Comparison of ENCODE assay signal across 22 cellular contexts in genomic region chr7:27435461-27435860, GRCh38.
DNase-seq lines count a peak whose midpoint lies in the region; ATAC-seq and TF ChIP-seq lines count a peak whose summit lies in the region.
"Had no signal": no experiment of that assay in that cellular context is flagged by ENCODE, and none has a peak within 500 bp of the region (broad histone marks: within the 10 kb centered on the region; RNA-seq: fewer than 3 reads in every experiment).

No MANE protein-coding gene starts in this region.

- H3K36me3 ChIP-seq in MG63 (no peaks in the 10 kb centered on the region), skeletal muscle satellite cell (ENCODE audit: insufficient read depth, low read length) (no peaks in the 10 kb centered on the region)
- H3K36me3 ChIP-seq: heart left ventricle, right atrium auricular region, thyroid gland had no signal

- H3K36me3 Mint-ChIP-seq in osteocyte (ENCODE audit: unreplicated experiment), result no peaks in the 10 kb centered on the region
- H3K36me3 Mint-ChIP-seq: CD4-positive, CD25-positive, alpha-beta regulatory T cell had no signal

- peaks cover 10% of the 10 kb centered on the region for H3K4me1 ChIP-seq in skeletal muscle satellite cell (ENCODE audit: control insufficient read depth, insufficient read depth, low read length)
- H3K4me1 ChIP-seq: heart left ventricle, right atrium auricular region, thyroid gland had no signal

- no peak overlapping the region for H3K4me3 Mint-ChIP-seq in osteocyte (ENCODE audit: unreplicated experiment)
- H3K4me3 Mint-ChIP-seq: CD4-positive, CD25-positive, alpha-beta regulatory T cell; T-helper 2 cell treated with Interferon-gamma antibody and Interleukin-4, amounts not matched to agents 5 μg/mL and 100 μg/mL, for 36 hours had no signal

- peak overlapping the region; percentile 12 for H3K4me2 ChIP-seq in skeletal muscle satellite cell (ENCODE audit: low read length)

- H3K27me3 ChIP-seq in MG63 (no peaks in the 10 kb centered on the region), skeletal muscle satellite cell (ENCODE audit: control insufficient read depth, insufficient read depth, low read length) (no peaks in the 10 kb centered on the region)
- H3K27me3 ChIP-seq: right atrium auricular region, thyroid gland had no signal

- H3K4me3 ChIP-seq in MG63 (no peak overlapping the region), fibroblast of mammary gland (ENCODE audit: control insufficient read depth, low read depth, low read length) (no peak overlapping the region), skeletal muscle satellite cell (ENCODE audit: low read length) (no peak overlapping the region)
- H3K4me3 ChIP-seq: coronary artery, GM12878, heart left ventricle, right atrium auricular region, thyroid gland had no signal

- no peak for ATAC-seq in HG03196 (IDR thresholded peaks at IDR 0.05; ENCODE audit: unreplicated experiment)
- ATAC-seq: GM12878, heart left ventricle had no signal

- DNase-seq in GM04503 (ENCODE audit: low read depth), result peak; percentile 27
- peak; percentile 73 for DNase-seq in MG63
- peak; percentile 61 for DNase-seq in fibroblast of mammary gland (ENCODE audit: low read depth)
- DNase-seq in stimulated activated CD4-positive, alpha-beta T cell treated with anti-CD3 and anti-CD28 coated beads, Interleukin-1b, Interleukin-23, amount 100 ng/mL, for 48 hours, result no peak
- DNase-seq in osteocyte (ENCODE audit: extremely low spot score, unreplicated experiment), result no peak
- DNase-seq: activated CD4-positive, CD25-positive, alpha-beta regulatory T cell treated with anti-CD3 and anti-CD28 coated beads, Interleukin-2, amount 50 U/mL, for 72 hours; activated gamma-delta T cell treated with Interleukin-2 at 50 U/mL for 16 hours; aorta; CD4-positive, CD25-positive, alpha-beta regulatory T cell; heart left ventricle; islet precursor cell; KBM-7; SHP77; stimulated activated CD4-positive, alpha-beta T cell treated with anti-CD3 and anti-CD28 coated beads, Interleukin-4, amount 100 ng/mL, for 24 hours; stimulated activated CD8-positive, alpha-beta memory T cell treated with anti-CD3 and anti-CD28 coated beads, Interleukin-4, amount 100 ng/mL, for 48 hours; thyroid gland had no signal

- no peak overlapping the region for H3K9ac ChIP-seq in skeletal muscle satellite cell (ENCODE audit: low read depth, low read length)

- H3K27ac Mint-ChIP-seq in osteocyte (ENCODE audit: unreplicated experiment), result no peak overlapping the region
- H3K27ac Mint-ChIP-seq: CD4-positive, CD25-positive, alpha-beta regulatory T cell; T-helper 2 cell treated with Interferon-gamma antibody and Interleukin-4, amounts not matched to agents 5 μg/mL and 100 μg/mL, for 36 hours had no signal

- H3K4me1 Mint-ChIP-seq in osteocyte (ENCODE audit: unreplicated experiment), result no peaks in the 10 kb centered on the region

- H3K9me3 Mint-ChIP-seq in osteocyte (ENCODE audit: unreplicated experiment), result no peaks in the 10 kb centered on the region
- H3K9me3 Mint-ChIP-seq: T-helper 2 cell treated with Interferon-gamma antibody and Interleukin-4, amounts not matched to agents 5 μg/mL and 100 μg/mL, for 36 hours had no signal

- H3K9me3 ChIP-seq in MG63 (no peaks in the 10 kb centered on the region), skeletal muscle satellite cell (replicated peaks; ENCODE audit: low read length) (no peaks in the 10 kb centered on the region)
- H3K9me3 ChIP-seq: heart left ventricle, right atrium auricular region, thyroid gland had no signal

- H3K27me3 Mint-ChIP-seq in osteocyte (ENCODE audit: unreplicated experiment), result peaks cover 38% of the 10 kb centered on the region

- TF ChIP-seq CTCF in fibroblast of mammary gland (conservative IDR thresholded peaks at IDR 0.05; ENCODE audit: control insufficient read depth, insufficient read depth, low read depth, low read length) (no peak), osteocyte (IDR thresholded peaks at IDR 0.05) (no peak)

Comparison
In these comparisons a context has a peak if more than half of its experiments do, and no peak if none do; other contexts are left out.
1. DNase-seq: peak in GM04503 (single experiment), MG63 (single experiment) and fibroblast of mammary gland (single experiment); none in stimulated activated CD4-positive, alpha-beta T cell treated with anti-CD3 and anti-CD28 coated beads, Interleukin-1b, Interleukin-23, amount 100 ng/mL, for 48 hours (single experiment) and osteocyte (single experiment).